22 cellular contexts compared by ENCODE assay signal in genomic region chr11:36192723-36193619, GRCh38.
"Had no signal": no experiment of that assay in that cellular context is flagged by ENCODE, and none has a peak within 500 bp of the region (broad histone marks: within the 10 kb centered on the region; RNA-seq: fewer than 3 reads in every experiment).

No MANE protein-coding gene starts in this region.

- ATAC-seq: activated CD4-positive, alpha-beta T cell treated with anti-CD3 and anti-CD28 coated beads for 36 hours; gastrocnemius medialis; heart right ventricle; natural killer cell; right cardiac atrium; stimulated activated naive CD8-positive, alpha-beta T cell treated with anti-CD3 and anti-CD28 coated beads, Interleukin-15, Interleukin-2, amounts not matched to agents 100 U/mL and 50 U/mL, for 24 hours; T-cell had no signal

- H3K27me3 Mint-ChIP-seq: activated CD4-positive, alpha-beta memory T cell treated with anti-CD3 and anti-CD28 coated beads for 36 hours; activated naive CD4-positive, alpha-beta T cell treated with anti-CD3 and anti-CD28 coated beads, Interleukin-2, amount 50 U/mL, for 24 hours; memory B cell; progenitor cell of endocrine pancreas had no signal

- H3K4me3 ChIP-seq: adrenal gland, cardiac muscle cell, gastrocnemius medialis, heart right ventricle, smooth muscle cell, transverse colon had no signal

- H3K9me3 Mint-ChIP-seq: activated CD4-positive, alpha-beta memory T cell treated with anti-CD3 and anti-CD28 coated beads for 36 hours; activated naive CD4-positive, alpha-beta T cell treated with anti-CD3 and anti-CD28 coated beads, Interleukin-2, amount 50 U/mL, for 24 hours; memory B cell; natural killer cell; T-cell had no signal

- H3K9me3 ChIP-seq: adrenal gland, gastrocnemius medialis, transverse colon had no signal

- H3K27ac Mint-ChIP-seq: activated CD4-positive, alpha-beta memory T cell treated with anti-CD3 and anti-CD28 coated beads for 36 hours; activated CD4-positive, alpha-beta T cell treated with anti-CD3 and anti-CD28 coated beads for 36 hours; memory B cell; natural killer cell; T-cell had no signal

- H3K36me3 ChIP-seq: adrenal gland, cardiac muscle cell, gastrocnemius medialis, heart right ventricle, transverse colon had no signal

- H3K4me1 ChIP-seq: adrenal gland, transverse colon had no signal

- DNase-seq: activated CD4-positive, alpha-beta memory T cell treated with anti-CD3 and anti-CD28 coated beads for 36 hours; activated CD4-positive, alpha-beta T cell treated with anti-CD3 and anti-CD28 coated beads for 36 hours; activated effector memory CD4-positive, alpha-beta T cell treated with anti-CD3 and anti-CD28 coated beads, Interleukin-2, amount 50 U/mL, for 16 hours; activated T-cell treated with anti-CD3 and anti-CD28 coated beads, Interleukin-2, amount 50 U/mL, for 48 hours; adrenal gland; gastrocnemius medialis; heart right ventricle; islet precursor cell; natural killer cell; occipital lobe; right cardiac atrium; stimulated activated CD4-positive, alpha-beta T cell treated with anti-CD3 and anti-CD28 coated beads, Interleukin-4, amount 100 ng/mL, for 4 hours; stimulated activated naive CD8-positive, alpha-beta T cell treated with anti-CD3 and anti-CD28 coated beads, Interleukin-15, Interleukin-2, amounts not matched to agents 100 U/mL and 50 U/mL, for 24 hours; T-cell; T1000; transverse colon had no signal

- H3K27me3 ChIP-seq: adrenal gland, cardiac muscle cell, gastrocnemius medialis, heart right ventricle, transverse colon had no signal

- H3K4me2 ChIP-seq: smooth muscle cell had no signal

- H3K4me1 Mint-ChIP-seq: activated CD4-positive, alpha-beta T cell treated with anti-CD3 and anti-CD28 coated beads for 36 hours; activated naive CD4-positive, alpha-beta T cell treated with anti-CD3 and anti-CD28 coated beads, Interleukin-2, amount 50 U/mL, for 24 hours; memory B cell; natural killer cell; T-cell had no signal

- H3K36me3 Mint-ChIP-seq: activated CD4-positive, alpha-beta memory T cell treated with anti-CD3 and anti-CD28 coated beads for 36 hours; activated naive CD4-positive, alpha-beta T cell treated with anti-CD3 and anti-CD28 coated beads, Interleukin-2, amount 50 U/mL, for 24 hours; memory B cell; natural killer cell; T-cell had no signal

- H3K4me3 Mint-ChIP-seq: activated CD4-positive, alpha-beta memory T cell treated with anti-CD3 and anti-CD28 coated beads for 36 hours; activated CD4-positive, alpha-beta T cell treated with anti-CD3 and anti-CD28 coated beads for 36 hours; activated naive CD4-positive, alpha-beta T cell treated with anti-CD3 and anti-CD28 coated beads, Interleukin-2, amount 50 U/mL, for 24 hours; memory B cell; natural killer cell; T-cell had no signal

- H3K27ac ChIP-seq: adrenal gland, cardiac muscle cell, gastrocnemius medialis, heart right ventricle, transverse colon, VCaP had no signal
